In the genomic region with DNA sequence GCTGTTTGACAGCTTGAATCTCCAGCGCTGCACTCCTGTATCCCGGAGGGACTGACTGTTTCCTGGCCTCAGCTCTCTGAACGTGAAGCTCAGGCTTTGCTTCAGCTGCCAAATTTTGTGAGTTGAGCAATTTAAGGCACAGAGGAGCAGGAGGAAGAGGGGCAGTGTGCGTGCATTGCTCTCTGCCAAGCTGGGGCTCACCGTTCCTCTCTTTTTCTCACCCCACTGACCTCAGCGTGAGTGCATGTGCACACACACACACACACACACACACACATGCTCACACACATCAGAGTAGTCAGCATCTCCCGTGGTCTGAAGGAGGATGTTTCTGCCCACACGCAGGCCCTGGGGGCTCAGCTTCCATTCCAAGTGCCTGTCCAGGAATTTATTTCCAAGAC, we compare ENCODE assay signal across 13 cellular contexts. TPM values are rescaled to one million over a fixed set of nuclear protein-coding genes. Genes with fewer than 3 reads are reported as not detected.
DNase-seq lines count a peak whose midpoint lies in the region; ATAC-seq and TF ChIP-seq lines count a peak whose summit lies in the region.
"Had no signal": no experiment of that assay in that cellular context is flagged by ENCODE, and none has a peak within 500 bp of the region (broad histone marks: within the 10 kb centered on the region; RNA-seq: fewer than 3 reads in every experiment).

No MANE protein-coding gene starts in this region.

- no peaks in the 10 kb centered on the region for H3K36me3 Mint-ChIP-seq in activated CD4-positive, alpha-beta T cell treated with anti-CD3 and anti-CD28 coated beads, Interleukin-2, amount 10 ng/mL, durations not matched to agents 24 days and 14 days (ENCODE audit: low read depth)
- H3K36me3 Mint-ChIP-seq: activated naive CD8-positive, alpha-beta T cell treated with anti-CD3 and anti-CD28 coated beads, Interleukin-2, amount 10 ng/mL, durations not matched to agents 7 days and 5 days; IgD-negative memory B cell had no signal

- TF ChIP-seq CTCF in astrocyte of the spinal cord (IDR thresholded peaks at IDR 0.05; ENCODE audit: low read depth, low read length) (no peak), gastrocnemius medialis (IDR thresholded peaks at IDR 0.05 in 4 of 5, conservative IDR thresholded peaks at IDR 0.05 in 1 of 5) (no peak)

- peak overlapping the region in 2 of 4 donors; percentile 28 to 43 for H3K27ac ChIP-seq in gastrocnemius medialis

- H3K4me1 ChIP-seq in gastrocnemius medialis = peaks cover 0 to 3% of the 10 kb centered on the region in 2 donors

- H3K9me3 Mint-ChIP-seq in activated CD4-positive, alpha-beta T cell treated with anti-CD3 and anti-CD28 coated beads, Interleukin-2, amount 10 ng/mL, durations not matched to agents 24 days and 14 days = no peaks in the 10 kb centered on the region
- H3K9me3 Mint-ChIP-seq: activated CD4-positive, alpha-beta T cell treated with anti-CD3 and anti-CD28 coated beads, Interleukin-2, amount 10 ng/mL, durations not matched to agents 7 days and 5 days; activated naive CD8-positive, alpha-beta T cell treated with anti-CD3 and anti-CD28 coated beads, Interleukin-2, amount 10 ng/mL, durations not matched to agents 7 days and 5 days; IgD-negative memory B cell had no signal

- no peaks in the 10 kb centered on the region for H3K9me3 ChIP-seq in gastrocnemius medialis
- H3K9me3 ChIP-seq: SK-N-SH had no signal

- no peak overlapping the region for H3K4me3 Mint-ChIP-seq in activated CD4-positive, alpha-beta T cell treated with anti-CD3 and anti-CD28 coated beads, Interleukin-2, amount 10 ng/mL, durations not matched to agents 24 days and 14 days
- H3K4me3 Mint-ChIP-seq: activated CD4-positive, alpha-beta T cell treated with anti-CD3 and anti-CD28 coated beads, Interleukin-2, amount 10 ng/mL, durations not matched to agents 7 days and 5 days; activated naive CD8-positive, alpha-beta T cell treated with anti-CD3 and anti-CD28 coated beads, Interleukin-2, amount 10 ng/mL, durations not matched to agents 7 days and 5 days had no signal

- H3K27ac Mint-ChIP-seq in activated CD4-positive, alpha-beta T cell treated with anti-CD3 and anti-CD28 coated beads, Interleukin-2, amount 10 ng/mL, durations not matched to agents 24 days and 14 days = no peak overlapping the region
- H3K27ac Mint-ChIP-seq: activated CD4-positive, alpha-beta T cell treated with anti-CD3 and anti-CD28 coated beads, Interleukin-2, amount 10 ng/mL, durations not matched to agents 7 days and 5 days; activated naive CD8-positive, alpha-beta T cell treated with anti-CD3 and anti-CD28 coated beads, Interleukin-2, amount 10 ng/mL, durations not matched to agents 7 days and 5 days had no signal

- no peaks in the 10 kb centered on the region for H3K27me3 Mint-ChIP-seq in activated CD4-positive, alpha-beta T cell treated with anti-CD3 and anti-CD28 coated beads, Interleukin-2, amount 10 ng/mL, durations not matched to agents 24 days and 14 days
- H3K27me3 Mint-ChIP-seq: activated CD4-positive, alpha-beta T cell treated with anti-CD3 and anti-CD28 coated beads, Interleukin-2, amount 10 ng/mL, durations not matched to agents 7 days and 5 days had no signal

- no peak for TF ChIP-seq POLR2A in gastrocnemius medialis (IDR thresholded peaks at IDR 0.05)

- H3K27me3 ChIP-seq in gastrocnemius medialis = no peaks in the 10 kb centered on the region

- H3K4me1 Mint-ChIP-seq in activated CD4-positive, alpha-beta T cell treated with anti-CD3 and anti-CD28 coated beads, Interleukin-2, amount 10 ng/mL, durations not matched to agents 24 days and 14 days = no peaks in the 10 kb centered on the region
- H3K4me1 Mint-ChIP-seq: activated CD4-positive, alpha-beta T cell treated with anti-CD3 and anti-CD28 coated beads, Interleukin-2, amount 10 ng/mL, durations not matched to agents 7 days and 5 days; activated naive CD8-positive, alpha-beta T cell treated with anti-CD3 and anti-CD28 coated beads, Interleukin-2, amount 10 ng/mL, durations not matched to agents 7 days and 5 days; IgD-negative memory B cell had no signal

- no peaks in the 10 kb centered on the region for H3K36me3 ChIP-seq in gastrocnemius medialis

- H3K4me3 ChIP-seq in astrocyte of the spinal cord (ENCODE audit: low read depth, low read length) (no peak overlapping the region), gastrocnemius medialis (no peak overlapping the region)

- in situ Hi-C loops in astrocyte of the spinal cord (cut with HindIII; ENCODE audit: low sequenced_read_pairs) (no loop called here), gastrocnemius medialis (cut with MboI; ENCODE audit: low sequenced_read_pairs in 4 of 4) (no loop called here)

- DNase-seq in GM03348 (ENCODE audit: low spot score) = peak; percentile 88
- peak; percentile 9 for DNase-seq in astrocyte of the spinal cord (ENCODE audit: low read depth, low spot score)
- peak; percentile 41 for DNase-seq in left cardiac atrium
- DNase-seq in gastrocnemius medialis = peak; percentile 32 to 51
- no peak for DNase-seq in activated CD4-positive, alpha-beta T cell treated with anti-CD3 and anti-CD28 coated beads, Interleukin-2, amount 10 ng/mL, durations not matched to agents 24 days and 14 days
- DNase-seq in kidney glomerular epithelial cell (lab: John Stamatoyannopoulos, UW) = no peak
- DNase-seq in NCI-H2107 (lab: John Stamatoyannopoulos, UW) = no peak
- no peak for DNase-seq in medulla oblongata (ENCODE audit: extremely low spot score)
- DNase-seq: activated CD4-positive, alpha-beta T cell treated with anti-CD3 and anti-CD28 coated beads, Interleukin-2, amount 10 ng/mL, durations not matched to agents 7 days and 5 days; activated naive CD8-positive, alpha-beta T cell treated with anti-CD3 and anti-CD28 coated beads, Interleukin-2, amount 10 ng/mL, durations not matched to agents 7 days and 5 days; SK-N-SH had no signal

- intact Hi-C loops in left cardiac atrium (cut with DNase I) = no loop called here
- intact Hi-C loops in gastrocnemius medialis (cut with DNase I; ENCODE audit: low total_unique reads) = no loop called here
- intact Hi-C loops in activated CD4-positive, alpha-beta T cell treated with anti-CD3 and anti-CD28 coated beads, Interleukin-2, amount 10 ng/mL, durations not matched to agents 24 days and 14 days (cut with micrococcal nuclease) = no loop called here

- peak; percentile 70 to 85 for ATAC-seq in left cardiac atrium
- peak; percentile 72 to 85 for ATAC-seq in gastrocnemius medialis
- ATAC-seq: left colon had no signal

RNA-seq across cellular contexts. Expression of gene BDKRB2, which starts 27.8 kb away (rescaled TPM):
- total RNA-seq in left cardiac atrium (1 to 10 TPM; 2.0 to 5.4 TPM), gastrocnemius medialis (1 to 10 TPM in 2 of 4 donors, under 1 TPM in 2; 0.10 to 1.3 (median 0.89) TPM)
- not detected in 2 replicates for total RNA-seq in activated CD4-positive, alpha-beta T cell treated with anti-CD3 and anti-CD28 coated beads, Interleukin-2, amount 10 ng/mL, durations not matched to agents 24 days and 14 days
- total RNA-seq: activated CD4-positive, alpha-beta T cell treated with anti-CD3 and anti-CD28 coated beads, Interleukin-2, amount 10 ng/mL, durations not matched to agents 7 days and 5 days; activated naive CD8-positive, alpha-beta T cell treated with anti-CD3 and anti-CD28 coated beads, Interleukin-2, amount 10 ng/mL, durations not matched to agents 7 days and 5 days had no signal

Comparison
In these comparisons a context has a peak if more than half of its experiments do, and no peak if none do; other contexts are left out.
1. DNase-seq: peak in GM03348 (single experiment), astrocyte of the spinal cord (single experiment), left cardiac atrium (single experiment) and gastrocnemius medialis (2 of 2); none in activated CD4-positive, alpha-beta T cell treated with anti-CD3 and anti-CD28 coated beads, Interleukin-2, amount 10 ng/mL, durations not matched to agents 24 days and 14 days (single experiment), kidney glomerular epithelial cell (single experiment), NCI-H2107 (single experiment) and medulla oblongata (single experiment).